13 cellular contexts compared by ENCODE assay signal in the genomic region with DNA sequence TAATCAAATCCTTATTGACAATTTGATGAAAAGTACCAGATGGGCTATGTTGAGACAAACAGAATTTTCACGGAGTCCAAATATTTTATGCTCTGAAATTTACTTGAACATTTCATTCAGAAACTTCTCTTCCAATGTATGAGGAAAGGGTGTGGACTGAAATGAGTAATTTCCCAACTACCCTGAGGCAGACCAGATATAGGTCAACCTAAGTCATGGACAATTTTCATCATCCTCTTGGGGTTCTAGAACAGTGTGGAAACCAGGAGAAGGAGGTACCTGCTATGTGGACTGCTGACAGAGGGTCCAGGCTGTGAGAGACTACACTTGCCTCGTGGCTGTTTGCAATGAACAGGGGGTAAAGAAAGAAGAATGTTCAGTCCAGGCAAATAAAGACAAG.
DNase-seq lines count a peak whose midpoint lies in the region; ATAC-seq, FAIRE-seq and TF ChIP-seq lines count a peak whose summit lies in the region.
"Had no signal": no experiment of that assay in that cellular context is flagged by ENCODE, and none has a peak within 500 bp of the region (broad histone marks: within the 10 kb centered on the region; RNA-seq: fewer than 3 reads in every experiment).

No MANE protein-coding gene starts in this region.

- no peaks in the 10 kb centered on the region for H3K27me3 Mint-ChIP-seq in activated CD8-positive, alpha-beta T cell treated with anti-CD3 and anti-CD28 coated beads for 36 hours
- H3K27me3 Mint-ChIP-seq in activated CD8-positive, alpha-beta T cell treated with anti-CD3 and anti-CD28 coated beads, Interleukin-2, amount 10 ng/mL, durations not matched to agents 7 days and 5 days (ENCODE audit: low read depth), result no peaks in the 10 kb centered on the region

- H3K9me3 ChIP-seq in endothelial cell of umbilical vein (replicated peaks; ENCODE audit: control insufficient read depth, insufficient read depth, low read length), result no peaks in the 10 kb centered on the region
- H3K9me3 ChIP-seq in mucosa of descending colon, result no peaks in the 10 kb centered on the region
- H3K9me3 ChIP-seq in suprapubic skin, result no peaks in the 10 kb centered on the region

- no peak for ATAC-seq in activated CD8-positive, alpha-beta T cell treated with anti-CD3 and anti-CD28 coated beads for 36 hours
- ATAC-seq in activated CD8-positive, alpha-beta T cell treated with anti-CD3 and anti-CD28 coated beads, Interleukin-2, amount 10 ng/mL, durations not matched to agents 7 days and 5 days, result no peak
- peak; percentile 48 for ATAC-seq in mucosa of descending colon

- peak overlapping the region; percentile 59 for H3K27ac Mint-ChIP-seq in activated CD8-positive, alpha-beta T cell treated with anti-CD3 and anti-CD28 coated beads for 36 hours
- no peak overlapping the region for H3K27ac Mint-ChIP-seq in activated CD8-positive, alpha-beta T cell treated with anti-CD3 and anti-CD28 coated beads, Interleukin-2, amount 10 ng/mL, durations not matched to agents 7 days and 5 days
- H3K27ac Mint-ChIP-seq: endodermal cell had no signal

- CTCF ChIA-PET in activated CD8-positive, alpha-beta T cell treated with anti-CD3 and anti-CD28 coated beads for 36 hours (lab: Charles Lee), result no interaction called here
- CTCF ChIA-PET in activated CD8-positive, alpha-beta T cell treated with anti-CD3 and anti-CD28 coated beads, Interleukin-2, amount 10 ng/mL, durations not matched to agents 7 days and 5 days (lab: Charles Lee), result no interaction called here
- CTCF ChIA-PET in endothelial cell of umbilical vein (lab: Charles Lee), result interaction anchor here (1.2 to 2.3 kb wide), 2 partner anchors 365 kb away, joined by 8 to 11 read pairs; no protein-coding TSS in a partner anchor

- H3K4me3 ChIP-seq in endothelial cell of umbilical vein (replicated peaks in 1 of 3; ENCODE audit: insufficient read depth in 1 of 3, low read depth in 1 of 3, low read length in 3 of 3) (no peak overlapping the region), mucosa of descending colon (no peak overlapping the region), suprapubic skin (peak overlapping the region; percentile 24)

- TF ChIP-seq CTCF in activated CD8-positive, alpha-beta T cell treated with anti-CD3 and anti-CD28 coated beads for 36 hours (IDR thresholded peaks at IDR 0.05), result no peak
- TF ChIP-seq CTCF in endothelial cell of umbilical vein (IDR thresholded peaks at IDR 0.05; ENCODE audit: extremely low read depth in 1 of 2, insufficient read depth in 1 of 2, low read depth in 1 of 2, low read length in 2 of 2) (no peak), mucosa of descending colon (IDR thresholded peaks at IDR 0.05) (no peak), suprapubic skin (IDR thresholded peaks at IDR 0.05) (no peak)

- H3K36me3 ChIP-seq in endothelial cell of umbilical vein (ENCODE audit: control insufficient read depth in 2 of 2, extremely low read depth in 1 of 2, insufficient read depth in 2 of 2, low read length in 2 of 2) (peaks cover 0 to 4% of the 10 kb centered on the region in 2 experiments), mucosa of descending colon (ENCODE audit: low read depth) (no peaks in the 10 kb centered on the region), suprapubic skin (peaks cover 44% of the 10 kb centered on the region)

- peaks cover 5% of the 10 kb centered on the region for H3K4me1 Mint-ChIP-seq in activated CD8-positive, alpha-beta T cell treated with anti-CD3 and anti-CD28 coated beads for 36 hours (ENCODE audit: low read depth)
- H3K4me1 Mint-ChIP-seq in activated CD8-positive, alpha-beta T cell treated with anti-CD3 and anti-CD28 coated beads, Interleukin-2, amount 10 ng/mL, durations not matched to agents 7 days and 5 days (ENCODE audit: low read depth), result no peaks in the 10 kb centered on the region
- H3K4me1 Mint-ChIP-seq: endodermal cell had no signal

- H3K79me2 ChIP-seq in endothelial cell of umbilical vein (ENCODE audit: control insufficient read depth, insufficient read depth, low read length), result no peaks in the 10 kb centered on the region

- H3K36me3 Mint-ChIP-seq in activated CD8-positive, alpha-beta T cell treated with anti-CD3 and anti-CD28 coated beads for 36 hours (ENCODE audit: low read depth), result peaks cover 24% of the 10 kb centered on the region
- H3K36me3 Mint-ChIP-seq in activated CD8-positive, alpha-beta T cell treated with anti-CD3 and anti-CD28 coated beads, Interleukin-2, amount 10 ng/mL, durations not matched to agents 7 days and 5 days (ENCODE audit: low read depth), result peaks cover 56% of the 10 kb centered on the region

- H3K27ac ChIP-seq in endothelial cell of umbilical vein (ENCODE audit: insufficient read depth, low read depth, low read length), result no peak overlapping the region
- H3K27ac ChIP-seq in suprapubic skin, result peak overlapping the region; percentile 42

- no peaks in the 10 kb centered on the region for H4K20me1 ChIP-seq in endothelial cell of umbilical vein (replicated peaks; ENCODE audit: control insufficient read depth, extremely low read depth, insufficient read depth, low read length)

- no peaks in the 10 kb centered on the region for H3K9me1 ChIP-seq in endothelial cell of umbilical vein (replicated peaks; ENCODE audit: control insufficient read depth, extremely low read depth, insufficient read depth, low read length)

- peak overlapping the region; percentile 71 for H3K9ac ChIP-seq in endothelial cell of umbilical vein (replicated peaks; ENCODE audit: extremely low read depth, insufficient read depth, low read length)

- peak overlapping the region; percentile 81 for H3K4me2 ChIP-seq in endothelial cell of umbilical vein (ENCODE audit: insufficient read depth, low read length)

- TF ChIP-seq POLR2A in endothelial cell of umbilical vein (IDR thresholded peaks at IDR 0.05; ENCODE audit: low read depth, low read length) (no peak), suprapubic skin (IDR thresholded peaks at IDR 0.05) (no peak), GM12891 (IDR thresholded peaks at IDR 0.05; ENCODE audit: low read depth, low read length) (no peak)

- 63% methylated on average over 2 of the region's 2 CpGs for WGBS in suprapubic skin

- DNase-seq in activated CD8-positive, alpha-beta T cell treated with anti-CD3 and anti-CD28 coated beads for 36 hours, result no peak
- DNase-seq in activated CD8-positive, alpha-beta T cell treated with anti-CD3 and anti-CD28 coated beads, Interleukin-2, amount 10 ng/mL, durations not matched to agents 7 days and 5 days, result no peak
- DNase-seq in endothelial cell of umbilical vein (ENCODE audit: low read depth, low spot score), result peak; percentile 35
- no peak for DNase-seq in mucosa of descending colon
- no peak for DNase-seq in suprapubic skin (ENCODE audit: low spot score in 2 of 2)
- DNase-seq in DMS153 treated with DMSO at 0.1 percent for 48 hours (lab: John Stamatoyannopoulos, UW; ENCODE audit: unreplicated experiment), result no peak
- DNase-seq in GM12891 (ENCODE audit: insufficient read length, low spot score), result no peak
- no peak for DNase-seq in NCI-H1930 (lab: John Stamatoyannopoulos, UW)
- DNase-seq: activated CD8-positive, alpha-beta memory T cell treated with anti-CD3 and anti-CD28 coated beads, Interleukin-2, amount 50 U/mL, for 48 hours; DMS153; endodermal cell; NCI-H1417 had no signal

- dilution Hi-C loops in endothelial cell of umbilical vein (cut with MboI; ENCODE audit: extremely low pct_ligation_motif_present, low sequenced_read_pairs), result no loop called here

- no peak overlapping the region for H3K4me3 Mint-ChIP-seq in activated CD8-positive, alpha-beta T cell treated with anti-CD3 and anti-CD28 coated beads for 36 hours
- H3K4me3 Mint-ChIP-seq in activated CD8-positive, alpha-beta T cell treated with anti-CD3 and anti-CD28 coated beads, Interleukin-2, amount 10 ng/mL, durations not matched to agents 7 days and 5 days, result no peak overlapping the region
- H3K4me3 Mint-ChIP-seq: endodermal cell had no signal

- H2AFZ ChIP-seq in endothelial cell of umbilical vein (ENCODE audit: low read depth, low read length), result peak overlapping the region; percentile 20

- POLR2A ChIA-PET in activated CD8-positive, alpha-beta T cell treated with anti-CD3 and anti-CD28 coated beads for 36 hours (lab: Charles Lee), result interaction anchor here (0.6 kb wide), 1 partner anchor 18 kb away, joined by 3 read pairs; no protein-coding TSS in a partner anchor
- POLR2A ChIA-PET in activated CD8-positive, alpha-beta T cell treated with anti-CD3 and anti-CD28 coated beads, Interleukin-2, amount 10 ng/mL, durations not matched to agents 7 days and 5 days (lab: Charles Lee), result interaction anchor here (0.6 kb wide), 1 partner anchor 678 kb away, joined by 3 read pairs; the partner anchor contains the start of gene RMND1
- POLR2A ChIA-PET in endothelial cell of umbilical vein (lab: Charles Lee), result interaction anchor here (0.6 kb wide), 1 partner anchor 372 kb away, joined by 6 read pairs; no protein-coding TSS in a partner anchor

- intact Hi-C loops in activated CD8-positive, alpha-beta T cell treated with anti-CD3 and anti-CD28 coated beads for 36 hours (cut with micrococcal nuclease), result no loop called here
- intact Hi-C loops in endothelial cell of umbilical vein (cut with micrococcal nuclease), result no loop called here
- intact Hi-C loops in mucosa of descending colon (cut with DNase I, micrococcal nuclease), result no loop called here

- H3K9me3 Mint-ChIP-seq in activated CD8-positive, alpha-beta T cell treated with anti-CD3 and anti-CD28 coated beads for 36 hours, result no peaks in the 10 kb centered on the region
- no peaks in the 10 kb centered on the region for H3K9me3 Mint-ChIP-seq in activated CD8-positive, alpha-beta T cell treated with anti-CD3 and anti-CD28 coated beads, Interleukin-2, amount 10 ng/mL, durations not matched to agents 7 days and 5 days (ENCODE audit: insufficient read depth)
- H3K9me3 Mint-ChIP-seq: endodermal cell had no signal

- FAIRE-seq in endothelial cell of umbilical vein (lab: Jason Lieb, UNC) (no peak), GM12891 (lab: Jason Lieb, UNC) (no peak)
- FAIRE-seq: GM19239 had no signal

- H3K27me3 ChIP-seq in endothelial cell of umbilical vein (ENCODE audit: control insufficient read depth in 2 of 2, insufficient read depth in 2 of 2, low read length in 2 of 2) (no peaks in the 10 kb centered on the region), suprapubic skin (no peaks in the 10 kb centered on the region)

- BruUV-seq in endothelial cell of umbilical vein (replicated peaks; lab: Mats Ljungman, UMichigan), result no TSS peak

- H3K4me1 ChIP-seq in endothelial cell of umbilical vein (ENCODE audit: control insufficient read depth, extremely low read depth, insufficient read depth, low read length) (peaks cover 14% of the 10 kb centered on the region), mucosa of descending colon (ENCODE audit: low read depth) (no peaks in the 10 kb centered on the region), suprapubic skin (peaks cover 25% of the 10 kb centered on the region)

- no peak for TF ChIP-seq EP300 in suprapubic skin (IDR thresholded peaks at IDR 0.05)

TF ChIP-seq in endothelial cell of umbilical vein, 7 proteins besides CTCF, POLR2A, EP300 and RAD21 (continues in another document):
- TF ChIP-seq POLR2AphosphoS5 (IDR thresholded peaks at IDR 0.05; ENCODE audit: insufficient read depth, low read depth, low read length) (no peak), FOS (IDR thresholded peaks at IDR 0.05; ENCODE audit: borderline replicate concordance, insufficient read depth, low read length) (no peak)

TF ChIP-seq in GM12891, 5 proteins besides CTCF, POLR2A, EP300 and RAD21 (continues in another document):
- TF ChIP-seq POU2F2 (IDR thresholded peaks at IDR 0.05; ENCODE audit: low read depth, low read length) (no peak), TAF1 (IDR thresholded peaks at IDR 0.05; ENCODE audit: low read depth, low read length) (no peak)
